Comparison of ENCODE assay signal across 29 cellular contexts in genomic region chr2:222603501-222603900, GRCh38.
"Had no signal": no experiment of that assay in that cellular context is flagged by ENCODE, and none has a peak within 500 bp of the region (broad histone marks: within the 10 kb centered on the region; RNA-seq: fewer than 3 reads in every experiment).

No MANE protein-coding gene starts in this region.

- H3K4me3 ChIP-seq: left ventricle myocardium inferior, lung, neural progenitor cell, prostate gland, sigmoid colon, smooth muscle cell, stomach, testis, thyroid gland, transverse colon, upper lobe of left lung, vagina had no signal

- H3K36me3 ChIP-seq: prostate gland, thyroid gland had no signal

- FAIRE-seq: islet of Langerhans had no signal

- ATAC-seq: natural killer cell; right cardiac atrium; stimulated activated naive B cell treated with anti-CD40 and anti-IgM and Interleukin-4, amounts not matched to agents 10 μg/mL and 1 μg/mL and 100 μg/mL, for 72 hours; stimulated activated naive CD8-positive, alpha-beta T cell treated with anti-CD3 and anti-CD28 coated beads, Interleukin-15, Interleukin-2, amounts not matched to agents 100 U/mL and 50 U/mL, for 24 hours had no signal

- H3K27ac ChIP-seq: left ventricle myocardium inferior, neural progenitor cell, neutrophil, prostate gland, sigmoid colon, stomach, testis, thyroid gland, transverse colon, upper lobe of left lung, vagina had no signal

- H3K4me1 ChIP-seq: left ventricle myocardium inferior, prostate gland, stomach, testis, upper lobe of left lung had no signal

- DNase-seq: hypothalamus; immature natural killer cell; left ventricle myocardium inferior; mesendoderm; naive B cell; natural killer cell; nephron progenitor cell; occipital lobe; retina; right cardiac atrium; sigmoid colon; stimulated activated CD4-positive, alpha-beta T cell treated with anti-CD3 and anti-CD28 coated beads, Interleukin-1b, Interleukin-23, amount 100 ng/mL, for 48 hours; stimulated activated CD4-positive, alpha-beta T cell treated with anti-CD3 and anti-CD28 coated beads, Interleukin-2, amount 100 ng/mL, for 48 hours; stimulated activated CD4-positive, alpha-beta T cell treated with anti-CD3 and anti-CD28 coated beads, Interleukin-4, amount 100 ng/mL, for 4 hours; stimulated activated CD8-positive, alpha-beta memory T cell treated with anti-CD3 and anti-CD28 coated beads, Interleukin-4, amount 100 ng/mL, for 48 hours; stimulated activated naive B cell treated with anti-CD40 and anti-IgM and Interleukin-4, amounts not matched to agents 10 μg/mL and 1 μg/mL and 100 μg/mL, for 72 hours; stimulated activated naive CD8-positive, alpha-beta T cell treated with anti-CD3 and anti-CD28 coated beads, Interleukin-15, Interleukin-2, amounts not matched to agents 100 U/mL and 50 U/mL, for 24 hours; stomach; testis; thyroid gland; transverse colon had no signal

- H3K9me3 ChIP-seq: left ventricle myocardium inferior, neutrophil, prostate gland, sigmoid colon, stomach, testis, thyroid gland, transverse colon, upper lobe of left lung, vagina had no signal

- H3K9ac ChIP-seq: neural progenitor cell had no signal
